Comparison of ENCODE assay signal across 8 cellular contexts in the genomic region with DNA sequence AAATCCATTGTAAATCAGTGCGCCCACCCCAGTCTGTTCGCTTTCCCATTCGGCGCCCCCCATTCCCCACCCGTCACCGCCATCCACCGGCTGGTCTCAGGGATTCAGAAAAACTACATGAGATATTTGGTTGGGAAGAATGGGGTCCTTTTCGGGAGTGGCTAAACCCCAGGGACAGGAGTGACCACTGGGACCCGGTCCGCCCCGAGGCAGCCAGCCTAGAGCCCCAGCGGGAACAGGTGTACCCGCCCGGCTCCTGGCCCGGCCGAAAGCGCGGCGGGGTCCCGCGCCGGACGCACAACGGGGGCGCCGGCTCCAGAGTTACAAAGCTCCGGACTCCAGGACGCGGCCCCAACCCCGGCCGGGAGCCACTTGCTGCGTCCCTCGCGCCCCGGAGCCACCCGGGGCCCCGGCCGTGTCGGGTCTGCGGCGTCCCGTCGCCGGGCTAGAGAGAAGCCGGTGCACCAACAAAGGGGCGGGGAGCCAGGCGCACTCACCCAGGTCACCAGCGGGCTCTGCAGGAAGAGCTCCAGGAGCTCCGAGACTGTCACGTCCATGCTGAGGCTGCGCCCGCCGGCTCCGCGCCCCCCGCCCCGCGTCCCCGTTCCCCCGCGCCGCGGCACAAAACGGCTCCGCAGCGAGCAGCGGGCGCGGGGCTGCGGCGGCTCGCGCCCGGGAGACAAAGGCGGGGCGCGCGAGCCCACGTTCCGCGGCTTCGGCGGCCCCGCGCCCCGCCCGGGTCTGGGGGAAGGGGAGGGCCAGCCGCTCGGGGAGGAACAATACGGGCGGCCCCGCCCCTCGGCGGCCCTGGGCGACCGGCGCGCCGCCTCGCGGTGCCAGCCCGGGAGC. TPM values are rescaled to one million over a fixed set of nuclear protein-coding genes. Genes with fewer than 3 reads are reported as not detected.
DNase-seq lines count a peak whose midpoint lies in the region; ATAC-seq and TF ChIP-seq lines count a peak whose summit lies in the region.

A gene with protein sequence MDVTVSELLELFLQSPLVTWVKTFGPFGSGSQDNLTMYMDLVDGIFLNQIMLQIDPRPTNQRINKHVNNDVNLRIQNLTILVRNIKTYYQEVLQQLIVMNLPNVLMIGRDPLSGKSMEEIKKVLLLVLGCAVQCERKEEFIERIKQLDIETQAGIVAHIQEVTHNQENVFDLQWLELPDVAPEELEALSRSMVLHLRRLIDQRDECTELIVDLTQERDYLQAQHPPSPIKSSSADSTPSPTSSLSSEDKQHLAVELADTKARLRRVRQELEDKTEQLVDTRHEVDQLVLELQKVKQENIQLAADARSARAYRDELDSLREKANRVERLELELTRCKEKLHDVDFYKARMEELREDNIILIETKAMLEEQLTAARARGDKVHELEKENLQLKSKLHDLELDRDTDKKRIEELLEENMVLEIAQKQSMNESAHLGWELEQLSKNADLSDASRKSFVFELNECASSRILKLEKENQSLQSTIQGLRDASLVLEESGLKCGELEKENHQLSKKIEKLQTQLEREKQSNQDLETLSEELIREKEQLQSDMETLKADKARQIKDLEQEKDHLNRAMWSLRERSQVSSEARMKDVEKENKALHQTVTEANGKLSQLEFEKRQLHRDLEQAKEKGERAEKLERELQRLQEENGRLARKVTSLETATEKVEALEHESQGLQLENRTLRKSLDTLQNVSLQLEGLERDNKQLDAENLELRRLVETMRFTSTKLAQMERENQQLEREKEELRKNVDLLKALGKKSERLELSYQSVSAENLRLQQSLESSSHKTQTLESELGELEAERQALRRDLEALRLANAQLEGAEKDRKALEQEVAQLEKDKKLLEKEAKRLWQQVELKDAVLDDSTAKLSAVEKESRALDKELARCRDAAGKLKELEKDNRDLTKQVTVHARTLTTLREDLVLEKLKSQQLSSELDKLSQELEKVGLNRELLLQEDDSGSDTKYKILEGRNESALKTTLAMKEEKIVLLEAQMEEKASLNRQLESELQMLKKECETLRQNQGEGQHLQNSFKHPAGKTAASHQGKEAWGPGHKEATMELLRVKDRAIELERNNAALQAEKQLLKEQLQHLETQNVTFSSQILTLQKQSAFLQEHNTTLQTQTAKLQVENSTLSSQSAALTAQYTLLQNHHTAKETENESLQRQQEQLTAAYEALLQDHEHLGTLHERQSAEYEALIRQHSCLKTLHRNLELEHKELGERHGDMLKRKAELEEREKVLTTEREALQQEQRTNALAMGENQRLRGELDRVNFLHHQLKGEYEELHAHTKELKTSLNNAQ (N-terminal part only) (minus strand): TSS at position 687 of the 849 bp plus-strand sequence. CDS start 130 bp downstream, at position 557.

- H3K36me3 Mint-ChIP-seq in IgD-negative memory B cell = peaks cover 3% of the 10 kb centered on the region
- peaks cover 39 to 46% of the 10 kb centered on the region in 2 donors for H3K36me3 Mint-ChIP-seq in activated naive CD4-positive, alpha-beta T cell treated with anti-CD3 and anti-CD28 coated beads, Interleukin-2, amount 50 U/mL, for 72 hours

- H3K27me3 Mint-ChIP-seq in IgD-negative memory B cell = no peaks in the 10 kb centered on the region

- TF ChIP-seq CTCF in DND-41 (IDR thresholded peaks at IDR 0.05; ENCODE audit: borderline replicate concordance, extremely low read depth, low read length, poor library complexity, severe bottlenecking) = peak; percentile 37
- no peak for TF ChIP-seq CTCF in psoas muscle (IDR thresholded peaks at IDR 0.05)

- DNase-seq in DND-41 (peak; percentile 77), SK-N-MC (ENCODE audit: low read depth, low spot score) (no peak), left cardiac atrium (peak; percentile 73), psoas muscle (peak; percentile 65), cerebellar nuclear complex (lab: John Stamatoyannopoulos, UW) (no peak)
- DNase-seq in activated naive CD4-positive, alpha-beta T cell treated with anti-CD3 and anti-CD28 coated beads, Interleukin-2, amount 50 U/mL, for 72 hours (ENCODE audit: low spot score in 2 of 2) = peak; percentile 72 to 76

- intact Hi-C loops in left cardiac atrium (cut with DNase I) (loop anchor here in 1 of 2 donors (5.0 kb wide), 1 partner anchor 95 kb away; no protein-coding TSS in a partner anchor), psoas muscle (cut with DNase I) (loop anchor here in 1 of 2 donors (5.0 kb wide), 1 partner anchor 95 kb away; no protein-coding TSS in a partner anchor)

- H3K27me3 ChIP-seq in DND-41 (ENCODE audit: insufficient read depth, low read length, poor library complexity) (no peaks in the 10 kb centered on the region), psoas muscle (ENCODE audit: insufficient read depth in 3 of 3, low read length in 2 of 3) (peaks cover 0 to 19% (median 10%) of the 10 kb centered on the region in 3 donors)

- H3K9ac ChIP-seq in DND-41 (ENCODE audit: low read depth, low read length) (peak within 1 kb of the TSS; percentile 94), SK-N-MC (ENCODE audit: insufficient read length) (peak within 1 kb of the TSS; percentile 63)

- H4K20me1 ChIP-seq in DND-41 (ENCODE audit: insufficient read depth, low read length) = peaks cover 25% of the 10 kb centered on the region

- H3K4me3 ChIP-seq in DND-41 (ENCODE audit: low read depth in 1 of 2, low read length in 2 of 2) = peak within 1 kb of the TSS; percentile 95
- H3K4me3 ChIP-seq in SK-N-MC = peak within 1 kb of the TSS; percentile 94
- peak within 1 kb of the TSS; percentile 66 for H3K4me3 ChIP-seq in psoas muscle

- WGBS in psoas muscle, 3 donors = 2 to 5% (median 4%) methylated on average over 45 to 99 of the region's 102 CpGs

- H3K79me2 ChIP-seq in DND-41 (ENCODE audit: insufficient read depth, low read length) = peaks cover 47% of the 10 kb centered on the region

- ATAC-seq in DND-41 (ENCODE audit: insufficient read depth, low read depth) (peak; percentile 49), GM21526 (IDR thresholded peaks at IDR 0.05; ENCODE audit: low FRiP score, unreplicated experiment) (peak; percentile 46), left cardiac atrium (peak; percentile 58 to 69), psoas muscle (peak; percentile 7 to 52 (median 36))
- ATAC-seq in activated naive CD4-positive, alpha-beta T cell treated with anti-CD3 and anti-CD28 coated beads, Interleukin-2, amount 50 U/mL, for 72 hours = peak; percentile 41 to 66

- peaks cover 0 to 1% (median 0%) of the 10 kb centered on the region in 3 donors for H3K9me3 Mint-ChIP-seq in IgD-negative memory B cell
- no peaks in the 10 kb centered on the region for H3K9me3 Mint-ChIP-seq in activated naive CD4-positive, alpha-beta T cell treated with anti-CD3 and anti-CD28 coated beads, Interleukin-2, amount 50 U/mL, for 72 hours

- H3K27ac ChIP-seq in DND-41 (ENCODE audit: low read length) (peak within 1 kb of the TSS; percentile 99), SK-N-MC (no peak within 1 kb of the TSS), psoas muscle (no peak within 1 kb of the TSS)

- H3K9me3 ChIP-seq in DND-41 (ENCODE audit: insufficient read depth, low read length, severe bottlenecking) (no peaks in the 10 kb centered on the region), SK-N-MC (ENCODE audit: low read depth, low read length) (no peaks in the 10 kb centered on the region), psoas muscle (no peaks in the 10 kb centered on the region)

- H3K4me1 ChIP-seq in DND-41 (ENCODE audit: insufficient read depth, low read length) (peaks cover 63% of the 10 kb centered on the region), psoas muscle (peaks cover 4% of the 10 kb centered on the region)

- H3K4me1 Mint-ChIP-seq in IgD-negative memory B cell = peaks cover 22 to 38% (median 35%) of the 10 kb centered on the region in 3 donors

- H3K4me2 ChIP-seq in DND-41 (ENCODE audit: insufficient read depth, low read length) = peak within 1 kb of the TSS; percentile 96

- peak within 1 kb of the TSS; percentile 70 for H2AFZ ChIP-seq in DND-41 (ENCODE audit: low read depth, low read length)

- peak within 1 kb of the TSS; percentile 89 to 100 (median 96) for H3K4me3 Mint-ChIP-seq in IgD-negative memory B cell

- H3K27ac Mint-ChIP-seq in IgD-negative memory B cell = peak within 1 kb of the TSS; percentile 90 to 98 (median 96)
- peak within 1 kb of the TSS; percentile 99 to 100 for H3K27ac Mint-ChIP-seq in activated naive CD4-positive, alpha-beta T cell treated with anti-CD3 and anti-CD28 coated beads, Interleukin-2, amount 50 U/mL, for 72 hours

- H3K36me3 ChIP-seq in DND-41 (ENCODE audit: insufficient read depth, low read length) = peaks cover 26% of the 10 kb centered on the region
- peaks cover 22% of the 10 kb centered on the region for H3K36me3 ChIP-seq in SK-N-MC (ENCODE audit: insufficient read depth, low read length)
- H3K36me3 ChIP-seq in psoas muscle (ENCODE audit: insufficient read depth in 1 of 2, low read depth in 1 of 2) = no peaks in the 10 kb centered on the region

RNA-seq across cellular contexts. Expression of the gene that starts here (rescaled TPM):
- polyA plus RNA-seq in IgD-negative memory B cell (30.5 TPM), psoas muscle (1 to 10 TPM in 2 of 3 donors, under 1 TPM in 1; 0.49 to 1.3 (median 1.2) TPM)
- 100 to 1,000 TPM in 1 of 2 donors, 10 to 100 TPM in 1; 98.8 to 113 TPM for total RNA-seq in activated naive CD4-positive, alpha-beta T cell treated with anti-CD3 and anti-CD28 coated beads, Interleukin-2, amount 50 U/mL, for 72 hours
- total RNA-seq in left cardiac atrium (1 to 10 TPM; 3.5 to 5.0 TPM), psoas muscle (1 to 10 TPM; 2.4 to 3.9 (median 2.9) TPM)

Comparison
In these comparisons a context has a peak if more than half of its experiments do, and no peak if none do; other contexts are left out.
1. RNA of the gene that starts here (total RNA-seq): 98.8 to 113 TPM in activated naive CD4-positive, alpha-beta T cell treated with anti-CD3 and anti-CD28 coated beads, Interleukin-2, amount 50 U/mL, for 72 hours; 3.5 to 5.0 TPM in left cardiac atrium and 2.4 to 3.9 TPM in psoas muscle; every median in the first group is over 10 times any median in the second.
2. RNA of the gene that starts here (polyA plus RNA-seq): 30.5 TPM in IgD-negative memory B cell (single experiment); 0.49 to 1.3 TPM in psoas muscle; every median in the first group is over 10 times any median in the second.
3. DNase-seq: peak in DND-41 (single experiment), activated naive CD4-positive, alpha-beta T cell treated with anti-CD3 and anti-CD28 coated beads, Interleukin-2, amount 50 U/mL, for 72 hours (2 of 2), left cardiac atrium (single experiment) and psoas muscle (2 of 2); none in SK-N-MC (single experiment) and cerebellar nuclear complex (0 of 2).
4. Peak in every context shown above with its lines, with median percentiles within 50 percentile points of each other: ATAC-seq and H3K4me3 ChIP-seq.